In genomic region chr6:21354805-21355238, GRCh38 we compare ENCODE assay signal across 1 cellular context.
A peak's percentile ranks its signal among the peaks of the same experiment; 100 is the strongest.
TF ChIP-seq lines count a peak whose summit lies in the region.

No MANE protein-coding gene starts in this region.

TF ChIP-seq in HepG2, 621 proteins besides CTCF, POLR2A, EP300 and RAD21 (continued from another document):
- TF ChIP-seq TFE3 (CRISPR knock-in tag; IDR thresholded peaks at IDR 0.05) (peak; percentile 99), FOXJ3 (CRISPR knock-in tag; IDR thresholded peaks at IDR 0.05; ENCODE audit: borderline replicate concordance) (peak; percentile 72; the same call in 1 of the 2 replicates), MIER3 (CRISPR knock-in tag; IDR thresholded peaks at IDR 0.05; ENCODE audit: borderline replicate concordance) (0 out of 2 replicates have a peak, but pooled peaks have one; percentile 43)
